Comparison of ENCODE assay signal across 8 cellular contexts in the genomic region with DNA sequence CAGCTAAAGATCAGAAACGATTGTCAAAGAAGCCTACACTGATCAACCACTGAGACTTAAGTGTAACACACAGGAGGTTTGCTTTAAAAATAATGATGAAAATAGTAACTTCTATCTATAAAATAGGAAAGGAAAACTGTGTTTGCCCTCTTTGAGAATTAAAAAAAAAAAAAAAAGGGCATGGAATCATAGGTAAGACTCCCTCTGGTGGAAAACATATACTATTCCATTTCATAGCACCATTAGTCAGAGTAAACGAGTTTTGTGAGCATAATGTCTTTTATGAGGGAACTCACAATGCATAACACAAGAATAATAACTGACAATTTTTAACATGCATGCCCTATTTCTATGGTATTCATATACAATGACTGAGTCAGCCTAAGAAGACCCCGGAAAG. TPM values are rescaled to one million over a fixed set of nuclear protein-coding genes. Genes with fewer than 3 reads are reported as not detected.
DNase-seq lines count a peak whose midpoint lies in the region; ATAC-seq and TF ChIP-seq lines count a peak whose summit lies in the region.

No MANE protein-coding gene starts in this region.

- H3K27ac ChIP-seq in IMR-90 (ENCODE audit: insufficient read depth, low read length), result no peak overlapping the region
- H3K27ac ChIP-seq in sigmoid colon, result no peak overlapping the region
- no peak overlapping the region for H3K27ac ChIP-seq in ovary

- H4K5ac ChIP-seq in IMR-90 (ENCODE audit: low read depth, low read length), result no peak overlapping the region

- no peak overlapping the region for H3K23ac ChIP-seq in IMR-90 (ENCODE audit: low read depth, low read length)

- TF ChIP-seq CTCF in IMR-90 (conservative IDR thresholded peaks at IDR 0.05; ENCODE audit: low read depth, low read length), result peak; percentile 52
- TF ChIP-seq CTCF in sigmoid colon (IDR thresholded peaks at IDR 0.05), result peak in 1 of 4 experiments; percentile 29
- TF ChIP-seq CTCF in ovary (IDR thresholded peaks at IDR 0.05), result no peak

- H2AK9ac ChIP-seq in IMR-90 (replicated peaks; ENCODE audit: low read depth, low read length, poor library complexity), result no peak overlapping the region

- no peak overlapping the region for H2BK120ac ChIP-seq in IMR-90 (ENCODE audit: low read depth, low read length)

- peak; percentile 39 for DNase-seq in COLO829 (ENCODE audit: low spot score)
- DNase-seq in IMR-90, result peak; percentile 20
- peak; percentile 74 for DNase-seq in SW480 (ENCODE audit: low spot score)
- DNase-seq in kidney tubule cell (ENCODE audit: low spot score), result peak; percentile 22
- DNase-seq in sigmoid colon, result no peak
- no peak for DNase-seq in ovary

- no peak overlapping the region for H3K9ac ChIP-seq in IMR-90 (ENCODE audit: low read depth, low read length)

- H3K4ac ChIP-seq in IMR-90 (ENCODE audit: low read depth, low read length), result no peak overlapping the region

- no peak overlapping the region for H3K18ac ChIP-seq in IMR-90 (ENCODE audit: low read depth, low read length)

- in situ Hi-C loops in IMR-90 (cut with MboI; ENCODE audit: low sequenced_read_pairs), result no loop called here

- TF ChIP-seq POLR2A in IMR-90 (IDR thresholded peaks at IDR 0.05; ENCODE audit: low read depth, low read length) (no peak), sigmoid colon (IDR thresholded peaks at IDR 0.05) (no peak), ovary (IDR thresholded peaks at IDR 0.05) (no peak)

- H2BK5ac ChIP-seq in IMR-90 (ENCODE audit: low read depth, low read length, poor library complexity, severe bottlenecking), result no peak overlapping the region

- CTCF ChIA-PET in IMR-90 (lab: Yijun Ruan, JAX), result interaction anchor here (0.7 to 1.0 kb wide), 2 partner anchors 12 to 116 kb away, joined by 3 to 5 read pairs; no protein-coding TSS in a partner anchor

- no peak for ATAC-seq in IMR-90 (ENCODE audit: low read depth)
- ATAC-seq in HG02884 (IDR thresholded peaks at IDR 0.05; ENCODE audit: unreplicated experiment), result no peak
- ATAC-seq in GM21529 (IDR thresholded peaks at IDR 0.05; ENCODE audit: unreplicated experiment), result no peak

- intact Hi-C loops in IMR-90 (cut with micrococcal nuclease), result no loop called here
- intact Hi-C loops in sigmoid colon (cut with DNase I), result no loop called here
- intact Hi-C loops in ovary (cut with DNase I), result no loop called here

- dilution Hi-C loops in IMR-90 (cut with HindIII; ENCODE audit: low sequenced_read_pairs, unreplicated experiment), result no loop called here

- no peak for TF ChIP-seq EP300 in sigmoid colon (IDR thresholded peaks at IDR 0.05)
- TF ChIP-seq EP300 in ovary (IDR thresholded peaks at IDR 0.05), result no peak

- no peak overlapping the region for H3K56ac ChIP-seq in IMR-90 (ENCODE audit: extremely low read depth, insufficient read depth, low read length)

- no peak overlapping the region for H2BK15ac ChIP-seq in IMR-90 (ENCODE audit: low read depth, low read length)

- H4K20me1 ChIP-seq in IMR-90 (ENCODE audit: insufficient read depth, low read length), result no peaks in the 10 kb centered on the region

- H2AFZ ChIP-seq in IMR-90 (replicated peaks; ENCODE audit: low read length, poor library complexity), result no peak overlapping the region

- H2AK5ac ChIP-seq in IMR-90 (ENCODE audit: low read depth, low read length), result no peak overlapping the region

- H3K9me1 ChIP-seq in IMR-90 (ENCODE audit: insufficient read depth, low read length), result peaks cover 4% of the 10 kb centered on the region; the same call in 1 of the 2 replicates

- no peaks in the 10 kb centered on the region for H3K9me3 ChIP-seq in IMR-90 (ENCODE audit: control insufficient read depth, insufficient read depth, low read length)
- no peaks in the 10 kb centered on the region for H3K9me3 ChIP-seq in sigmoid colon
- no peaks in the 10 kb centered on the region for H3K9me3 ChIP-seq in ovary

- H3K79me1 ChIP-seq in IMR-90 (ENCODE audit: low read depth in 1 of 2, low read length in 2 of 2), result peaks cover 0 to 3% of the 10 kb centered on the region in 2 experiments; a peak in 2 of 4 replicates

- no peak overlapping the region for H2BK20ac ChIP-seq in IMR-90 (ENCODE audit: low read depth, low read length)

- POLR2A ChIA-PET in IMR-90 (lab: Charles Lee; ENCODE audit: unreplicated experiment), result no interaction called here

- H3K36me3 ChIP-seq in IMR-90 (ENCODE audit: control insufficient read depth, insufficient read depth, low read length), result peaks cover 11% of the 10 kb centered on the region
- H3K36me3 ChIP-seq in sigmoid colon, result peaks cover 0 to 63% (median 7%) of the 10 kb centered on the region in 4 donors
- H3K36me3 ChIP-seq in ovary, result no peaks in the 10 kb centered on the region

- H3K4me2 ChIP-seq in IMR-90 (ENCODE audit: low read depth, low read length), result no peak overlapping the region

- no peak overlapping the region for H4K91ac ChIP-seq in IMR-90 (ENCODE audit: insufficient read depth, low read depth, low read length)

- H3K27me3 ChIP-seq in IMR-90 (ENCODE audit: control insufficient read depth, insufficient read depth, low read length) (no peaks in the 10 kb centered on the region), sigmoid colon (no peaks in the 10 kb centered on the region), ovary (no peaks in the 10 kb centered on the region)

- no peak overlapping the region for H4K8ac ChIP-seq in IMR-90 (ENCODE audit: low read depth in 2 of 2, low read length in 2 of 2)

- TF ChIP-seq RAD21 in IMR-90 (IDR thresholded peaks at IDR 0.05; ENCODE audit: low read length), result peak; percentile 40

- H3K4me3 ChIP-seq in IMR-90 (ENCODE audit: insufficient read depth, low read depth, low read length), result no peak overlapping the region
- no peak overlapping the region for H3K4me3 ChIP-seq in sigmoid colon
- no peak overlapping the region for H3K4me3 ChIP-seq in ovary

- H3K4me1 ChIP-seq in IMR-90 (ENCODE audit: control insufficient read depth, insufficient read depth, low read length), result peaks cover 3% of the 10 kb centered on the region; the same call in 1 of the 2 replicates
- H3K4me1 ChIP-seq in sigmoid colon, result no peaks in the 10 kb centered on the region
- H3K4me1 ChIP-seq in ovary (ENCODE audit: insufficient read depth), result no peaks in the 10 kb centered on the region

- no TSS peak for BruUV-seq in IMR-90 (replicated peaks; lab: Mats Ljungman, UMichigan)

- WGBS in IMR-90 (ENCODE audit: extremely low coverage in 2 of 2, insufficient read length in 1 of 2), 2 experiments, result no CpG with 5 or more reads among the region's 3 CpGs
- WGBS in sigmoid colon, 2 donors, result 46 to 67% methylated on average over 3 of the region's 3 CpGs
- WGBS in ovary, 3 donors, result 52 to 59% (median 59%) methylated on average over 3 of the region's 3 CpGs

- H3K14ac ChIP-seq in IMR-90 (replicated peaks; ENCODE audit: low read depth, low read length), result no peak overlapping the region

TF ChIP-seq in IMR-90, 13 proteins besides CTCF, POLR2A, EP300 and RAD21:
- no peak for TF ChIP-seq MXI1 (IDR thresholded peaks at IDR 0.05; ENCODE audit: borderline replicate concordance, low read depth, low read length)
- TF ChIP-seq FOS (IDR thresholded peaks at IDR 0.05; ENCODE audit: low read depth, low read length), result no peak
- TF ChIP-seq RFX5 (IDR thresholded peaks at IDR 0.05; ENCODE audit: low read depth, low read length), result no peak
- TF ChIP-seq ELK1 (IDR thresholded peaks at IDR 0.05; ENCODE audit: borderline replicate concordance, low read depth, low read length), result no peak
- peak; percentile 67 for TF ChIP-seq SMC3 (IDR thresholded peaks at IDR 0.05; ENCODE audit: low read depth, low read length)
- TF ChIP-seq MAZ (IDR thresholded peaks at IDR 0.05; ENCODE audit: borderline replicate concordance, low read depth, low read length), result no peak

RNA-seq across cellular contexts. Expression of gene SLC35F5, which starts 36.3 kb away (rescaled TPM):
- total RNA-seq in IMR-90 (2012; rRNA removed), result 93.4 and 106 TPM in 2 replicates
- 22.6 and 30.5 TPM in 2 replicates for polyA plus RNA-seq in IMR-90 (2012; rRNA removed)
- 12.8 and 14.6 TPM in 2 replicates for polyA plus RNA-seq in IMR-90 (2012; cell fraction: cytosol; rRNA removed)
- 10.0 and 41.8 TPM in 2 replicates for polyA plus RNA-seq in IMR-90 (2012; cell fraction: nucleus; rRNA removed; ENCODE audit: low replicate concordance)
- 10 to 100 TPM; 54.2 to 59.7 (median 57.3) TPM for total RNA-seq in sigmoid colon
- polyA plus RNA-seq in sigmoid colon, result 10 to 100 TPM; 11.6 to 22.4 (median 13.8) TPM
- total RNA-seq in ovary, result 10 to 100 TPM; 48.3 to 77.9 (median 62.7) TPM
- polyA plus RNA-seq in ovary, result 10 to 100 TPM; 19.5 to 52.8 TPM

Comparison
In these comparisons a context has a peak if more than half of its experiments do, and no peak if none do; other contexts are left out.
1. DNase-seq: peak in COLO829 (single experiment), IMR-90 (single experiment), SW480 (single experiment) and kidney tubule cell (single experiment); none in sigmoid colon (single experiment) and ovary (0 of 5).